In genomic region chr3:71784201-71784913, GRCh38 we compare ENCODE assay signal across 1 cellular context.
TF ChIP-seq lines count a peak whose summit lies in the region.

No MANE protein-coding gene starts in this region.

TF ChIP-seq in WTC11, 78 proteins besides CTCF, POLR2A, EP300 and RAD21 (continued from another document):
- TF ChIP-seq USF2 (CRISPR knock-in tag; IDR thresholded peaks at IDR 0.05) = no peak
- no peak for TF ChIP-seq RORB (CRISPR knock-in tag; IDR thresholded peaks at IDR 0.05)
- no peak for TF ChIP-seq ATF2 (CRISPR knock-in tag; IDR thresholded peaks at IDR 0.05; ENCODE audit: borderline replicate concordance, low read depth)
- TF ChIP-seq NR3C1 (CRISPR knock-in tag; conservative IDR thresholded peaks at IDR 0.05; ENCODE audit: low read depth) = no peak
- no peak for TF ChIP-seq GABPB1 (CRISPR knock-in tag; IDR thresholded peaks at IDR 0.05)
- no peak for TF ChIP-seq JUN (CRISPR knock-in tag; IDR thresholded peaks at IDR 0.05)
- no peak for TF ChIP-seq STAT6 (CRISPR knock-in tag; conservative IDR thresholded peaks at IDR 0.05; ENCODE audit: low read depth)
- TF ChIP-seq MXD4 (CRISPR knock-in tag; IDR thresholded peaks at IDR 0.05; ENCODE audit: borderline replicate concordance) = no peak
TF ChIP-seq in WTC11: peak in this region for 0.
